Comparison of ENCODE assay signal across 8 cellular contexts in the genomic region with DNA sequence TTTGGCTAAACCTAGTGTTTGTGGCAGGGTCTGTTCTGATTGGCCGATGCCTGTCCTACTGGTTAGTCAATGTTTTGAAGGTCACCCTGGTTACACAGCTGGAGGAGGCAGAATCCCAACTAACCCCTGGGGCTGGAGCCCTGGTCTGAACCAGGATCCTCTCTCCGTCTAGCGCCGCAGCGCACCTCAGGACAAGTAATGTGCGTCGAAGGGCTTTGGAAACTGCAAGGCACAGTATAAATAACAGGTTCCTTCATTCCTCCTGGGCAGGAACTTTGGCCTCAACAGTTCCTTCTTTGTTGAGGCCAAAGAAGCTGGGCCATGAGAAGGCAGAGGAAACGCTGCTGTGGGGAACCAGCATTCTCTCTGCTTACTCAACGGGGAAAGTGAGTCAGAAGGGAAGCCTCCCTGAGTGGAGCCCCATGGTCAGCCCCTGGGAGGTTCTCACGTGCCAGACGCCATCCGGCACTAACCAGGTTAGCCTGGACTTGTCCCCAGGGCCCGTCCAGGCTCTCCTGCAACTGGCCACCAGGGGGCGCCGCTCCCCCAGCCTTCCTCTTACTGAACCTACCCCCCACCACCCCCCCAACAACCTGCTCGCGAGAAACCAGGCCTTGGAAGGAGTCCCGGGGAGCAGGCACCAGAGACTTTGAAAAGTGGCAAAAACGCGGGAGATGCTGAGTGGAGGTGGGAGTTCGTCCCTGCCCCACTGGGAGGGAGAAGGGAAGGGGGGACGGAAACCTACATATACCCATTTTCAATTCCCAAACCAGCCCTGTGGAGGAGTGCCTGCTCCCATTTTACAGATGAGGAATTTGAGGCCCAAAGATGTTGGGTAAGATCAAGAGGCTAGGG. TPM values are rescaled to one million over a fixed set of nuclear protein-coding genes. Genes with fewer than 3 reads are reported as not detected.
A peak's percentile ranks its signal among the peaks of the same experiment; 100 is the strongest.
DNase-seq lines count a peak whose midpoint lies in the region; ATAC-seq and TF ChIP-seq lines count a peak whose summit lies in the region.

No MANE protein-coding gene starts in this region.

- no peaks in the 10 kb centered on the region for H3K9me3 ChIP-seq in gastrocnemius medialis

- no peaks in the 10 kb centered on the region for H3K36me3 ChIP-seq in gastrocnemius medialis

- H3K27ac ChIP-seq in gastrocnemius medialis: peak overlapping the region; percentile 85 to 95 (median 89)

- intact Hi-C loops in gastrocnemius medialis (cut with DNase I; ENCODE audit: low total_unique reads): loop anchor here (1.0 to 5.0 kb wide), 6 partner anchors 30 to 170 kb away; a partner anchor contains a TSS

- in situ Hi-C loops in astrocyte of the cerebellum (cut with HindIII; ENCODE audit: low sequenced_read_pairs) (no loop called here), gastrocnemius medialis (cut with MboI; ENCODE audit: low sequenced_read_pairs in 4 of 4) (loop anchor here (5.0 to 10.0 kb wide), 6 partner anchors 55 to 105 kb away; no protein-coding TSS in a partner anchor)

- ATAC-seq in HG02798 (IDR thresholded peaks at IDR 0.05; ENCODE audit: poor library complexity, unreplicated experiment) (peak; percentile 52), gastrocnemius medialis (peak; percentile 68 to 79), HG02840 (IDR thresholded peaks at IDR 0.05; ENCODE audit: low FRiP score, unreplicated experiment) (no peak)

- H3K4me1 ChIP-seq in gastrocnemius medialis: peaks cover 32 to 38% of the 10 kb centered on the region in 2 donors

- peak; percentile 96 for TF ChIP-seq CTCF in GM12874 (IDR thresholded peaks at IDR 0.05; ENCODE audit: insufficient read depth, low read depth, low read length)
- TF ChIP-seq CTCF in astrocyte of the cerebellum (IDR thresholded peaks at IDR 0.05; ENCODE audit: low read depth, low read length, missing control alignments): peak; percentile 88
- TF ChIP-seq CTCF in gastrocnemius medialis (IDR thresholded peaks at IDR 0.05 in 4 of 5, conservative IDR thresholded peaks at IDR 0.05 in 1 of 5): peak; percentile 97 to 99 (median 98)

- H3K27me3 ChIP-seq in gastrocnemius medialis: no peaks in the 10 kb centered on the region

- peak; percentile 82 for DNase-seq in NCI-H146 (lab: John Stamatoyannopoulos, UW)
- peak; percentile 91 for DNase-seq in T1000 (lab: John Stamatoyannopoulos, UW)
- peak; percentile 82 for DNase-seq in astrocyte of the cerebellum (ENCODE audit: low read depth)
- DNase-seq in hippocampal formation (lab: John Stamatoyannopoulos, UW): peak; percentile 73 to 86
- peak; percentile 79 to 92 for DNase-seq in gastrocnemius medialis

- TF ChIP-seq POLR2A in gastrocnemius medialis (IDR thresholded peaks at IDR 0.05): peak in 1 of 2 donors; percentile 13

- H3K4me3 ChIP-seq in astrocyte of the cerebellum (ENCODE audit: low read depth, low read length) (no peak overlapping the region), gastrocnemius medialis (peak overlapping the region in 2 of 4 donors; percentile 16 to 65)

RNA-seq across cellular contexts. Expression of a gene that starts 19.8 kb away (rescaled TPM):
- total RNA-seq in gastrocnemius medialis: not detected
